ENCODE assay signal across 15 cellular contexts in genomic region chr4:184292877-184293276, GRCh38.
DNase-seq lines count a peak whose midpoint lies in the region; ATAC-seq, FAIRE-seq and TF ChIP-seq lines count a peak whose summit lies in the region.
"Had no signal": no experiment of that assay in that cellular context is flagged by ENCODE, and none has a peak within 500 bp of the region (broad histone marks: within the 10 kb centered on the region; RNA-seq: fewer than 3 reads in every experiment).

No MANE protein-coding gene starts in this region.

- H2BK120ac ChIP-seq in trophoblast cell (ENCODE audit: insufficient read depth, low read length, poor library complexity) = no peak overlapping the region

- H3K27ac ChIP-seq in hepatocyte (peak overlapping the region; percentile 62), trophoblast cell (ENCODE audit: low read depth, low read length) (no peak overlapping the region), upper lobe of left lung (peak overlapping the region in 1 of 4 donors; percentile 12)
- H3K27ac ChIP-seq: KMS-11 had no signal

- no peak overlapping the region for H3K14ac ChIP-seq in trophoblast cell (ENCODE audit: low read length)

- H3K4ac ChIP-seq in trophoblast cell (ENCODE audit: low read depth, low read length) = no peak overlapping the region

- no peak overlapping the region for H4K91ac ChIP-seq in trophoblast cell (ENCODE audit: low read depth, low read length)

- H3K9me3 ChIP-seq in hepatocyte (ENCODE audit: low read depth) (no peaks in the 10 kb centered on the region), trophoblast cell (ENCODE audit: insufficient read depth, low read depth, low read length) (no peaks in the 10 kb centered on the region), upper lobe of left lung (no peaks in the 10 kb centered on the region)

- no peaks in the 10 kb centered on the region for H3K79me2 ChIP-seq in hepatocyte
- no peaks in the 10 kb centered on the region for H3K79me2 ChIP-seq in trophoblast cell (ENCODE audit: control insufficient read depth, insufficient read depth, low read length, poor library complexity)

- no peaks in the 10 kb centered on the region for H3K9me2 ChIP-seq in hepatocyte (replicated peaks; ENCODE audit: insufficient read depth)

- H3K18ac ChIP-seq in trophoblast cell (ENCODE audit: low read length) = no peak overlapping the region

- H2AK5ac ChIP-seq in trophoblast cell (ENCODE audit: low read length) = no peak overlapping the region

- H3K79me1 ChIP-seq in trophoblast cell (ENCODE audit: low read length) = no peaks in the 10 kb centered on the region

- no peaks in the 10 kb centered on the region for H4K20me1 ChIP-seq in hepatocyte (ENCODE audit: insufficient read depth, poor library complexity, severe bottlenecking)

- H3K27me3 ChIP-seq in hepatocyte = no peaks in the 10 kb centered on the region
- no peaks in the 10 kb centered on the region for H3K27me3 ChIP-seq in trophoblast cell (ENCODE audit: insufficient read depth, low read length)
- H3K27me3 ChIP-seq in upper lobe of left lung = no peaks in the 10 kb centered on the region

- no peak overlapping the region for H4K12ac ChIP-seq in trophoblast cell (ENCODE audit: low read depth, low read length)

- peak; percentile 39 for FAIRE-seq in GM18507 (lab: Jason Lieb, UNC)
- FAIRE-seq: H54, HepG2 had no signal

- H3K4me3 ChIP-seq in hepatocyte = no peak overlapping the region
- H3K4me3 ChIP-seq in trophoblast cell (ENCODE audit: low read depth, low read length) = peak overlapping the region; percentile 21
- no peak overlapping the region for H3K4me3 ChIP-seq in upper lobe of left lung

- no peak overlapping the region for H2AFZ ChIP-seq in hepatocyte
- H2AFZ ChIP-seq in trophoblast cell (ENCODE audit: insufficient read depth, low read length, poor library complexity) = no peak overlapping the region

- TF ChIP-seq POLR2A in upper lobe of left lung (IDR thresholded peaks at IDR 0.05) = no peak

- no peak overlapping the region for H3K9ac ChIP-seq in trophoblast cell (ENCODE audit: low read length)
- H3K9ac ChIP-seq: KMS-11 had no signal

- no peak overlapping the region for H2BK12ac ChIP-seq in trophoblast cell (ENCODE audit: low read length)

- no peak for TF ChIP-seq CTCF in hepatocyte (IDR thresholded peaks at IDR 0.05; ENCODE audit: poor library complexity)
- no peak for TF ChIP-seq CTCF in upper lobe of left lung (IDR thresholded peaks at IDR 0.05)

- no peak overlapping the region for H2BK5ac ChIP-seq in trophoblast cell (ENCODE audit: low read depth, low read length, poor library complexity)

- no peak for DNase-seq in GM18507 (ENCODE audit: extremely low spot score, insufficient read length, low read depth)
- DNase-seq in SK-MEL-5 (ENCODE audit: low read depth, low spot score) = peak; percentile 40
- DNase-seq in hepatocyte (ENCODE audit: low spot score) = no peak
- no peak for DNase-seq in trophoblast cell
- no peak for DNase-seq in upper lobe of left lung
- no peak for DNase-seq in T-helper 9 cell
- DNase-seq: NCI-H1105, NCI-H1694 treated with DMSO at 0.1 percent for 48 hours, NCI-H2171, NCI-H446 treated with DMSO at 0.1 percent for 48 hours, RPMI8226 had no signal

- H3K23ac ChIP-seq in trophoblast cell (ENCODE audit: low read length) = no peak overlapping the region

- no peak for TF ChIP-seq EP300 in upper lobe of left lung (IDR thresholded peaks at IDR 0.05)

- H3K36me3 ChIP-seq in hepatocyte (replicated peaks; ENCODE audit: insufficient read depth, low read depth) = no peaks in the 10 kb centered on the region
- H3K36me3 ChIP-seq in trophoblast cell (ENCODE audit: control insufficient read depth in 1 of 2, insufficient read depth in 2 of 2, low read length in 2 of 2) = no peaks in the 10 kb centered on the region
- H3K36me3 ChIP-seq in upper lobe of left lung = no peaks in the 10 kb centered on the region

- H3K4me2 ChIP-seq in hepatocyte (no peak overlapping the region), trophoblast cell (ENCODE audit: low read length) (no peak overlapping the region)
- H3K4me2 ChIP-seq: KMS-11 had no signal

- H3K4me1 ChIP-seq in hepatocyte (ENCODE audit: insufficient read depth) (peaks cover 18% of the 10 kb centered on the region), trophoblast cell (ENCODE audit: control insufficient read depth in 1 of 2, insufficient read depth in 2 of 2, low read length in 2 of 2) (peaks cover 0 to 1% of the 10 kb centered on the region in 2 experiments), upper lobe of left lung (peaks cover 9 to 22% (median 16%) of the 10 kb centered on the region in 4 donors)

- WGBS in hepatocyte (ENCODE audit: low lambda C conversion rate, missing lambda C conversion rate) = 83% methylated on average over 3 of the region's 3 CpGs
- no CpG with 5 or more reads among the region's 3 CpGs for WGBS in trophoblast cell (ENCODE audit: extremely low coverage, insufficient coverage, insufficient read length)
- 60% methylated on average over 3 of the region's 3 CpGs for WGBS in upper lobe of left lung, 2 donors

- H4K8ac ChIP-seq in trophoblast cell (ENCODE audit: low read depth, low read length) = no peak overlapping the region

- ATAC-seq in upper lobe of left lung (ENCODE audit: low FRiP score in 2 of 2) = no peak
- no peak for ATAC-seq in GM21717 (IDR thresholded peaks at IDR 0.05; ENCODE audit: unreplicated experiment)

- in situ Hi-C loops in SK-MEL-5 (cut with HindIII; ENCODE audit: low pct_unique_long_range_greater_than_20kb, low sequenced_read_pairs) = no loop called here
